8 cellular contexts compared by ENCODE assay signal in genomic region chr1:44029911-44030605, GRCh38. TPM values are rescaled to one million over a fixed set of nuclear protein-coding genes. Genes with fewer than 3 reads are reported as not detected.
DNase-seq lines count a peak whose midpoint lies in the region; ATAC-seq and TF ChIP-seq lines count a peak whose summit lies in the region.

No MANE protein-coding gene starts in this region.

- H3K9me2 ChIP-seq in SU-DHL-6 (replicated peaks; ENCODE audit: insufficient read depth, low read length): no peaks in the 10 kb centered on the region

- H4K20me1 ChIP-seq in SU-DHL-6 (ENCODE audit: low read depth, low read length): no peaks in the 10 kb centered on the region

- H3K27me3 Mint-ChIP-seq in type B pancreatic cell: no peaks in the 10 kb centered on the region

- H3K4me2 ChIP-seq in SU-DHL-6 (ENCODE audit: low read depth, low read length, poor library complexity, severe bottlenecking): peak overlapping the region; percentile 94

- peak overlapping the region; percentile 99 for H3K4me3 Mint-ChIP-seq in type B pancreatic cell

- H3K36me3 ChIP-seq in SU-DHL-6 (ENCODE audit: low read length) (no peaks in the 10 kb centered on the region), heart right ventricle (no peaks in the 10 kb centered on the region)

- intact Hi-C loops in heart right ventricle (cut with DNase I): loop anchor here in 4 of 10 donors (2.0 to 10.0 kb wide), 4 partner anchors 25 to 268 kb away; no protein-coding TSS in a partner anchor
- intact Hi-C loops in posterior vena cava (cut with DNase I): loop anchor here in 1 of 2 donors (5.0 kb wide), 1 partner anchor 33 kb away; no protein-coding TSS in a partner anchor

- H3K9ac ChIP-seq in SU-DHL-6 (ENCODE audit: low read length): peak overlapping the region; percentile 79

- H3K79me2 ChIP-seq in SU-DHL-6 (ENCODE audit: insufficient read depth, low read length): no peaks in the 10 kb centered on the region

- 0 out of 2 replicates have a peak, but pooled peaks cover 4% of the 10 kb centered on the region for H3F3A ChIP-seq in SU-DHL-6 (ENCODE audit: insufficient read depth)

- DNase-seq in GM12865 (ENCODE audit: low read depth): peak; percentile 91
- DNase-seq in NCI-H1048 (lab: John Stamatoyannopoulos, UW): peak; percentile 80
- peak; percentile 74 for DNase-seq in activated naive CD8-positive, alpha-beta T cell treated with anti-CD3 and anti-CD28 coated beads, Interleukin-2, amount 50 U/mL, for 16 hours (ENCODE audit: low read depth, low spot score)
- DNase-seq in heart right ventricle: peak; percentile 87 to 88
- peak; percentile 96 for DNase-seq in posterior vena cava (ENCODE audit: low spot score)
- peak; percentile 88 for DNase-seq in type B pancreatic cell (ENCODE audit: extremely low spot score, unreplicated experiment)

- peak overlapping the region; percentile 73 for H3K27ac ChIP-seq in SU-DHL-6 (ENCODE audit: low read depth, low read length)
- H3K27ac ChIP-seq in heart right ventricle: peak overlapping the region; percentile 26 to 89 (median 80)

- H3K4me1 ChIP-seq in heart right ventricle: peaks cover 6 to 40% (median 21%) of the 10 kb centered on the region in 9 donors

- H3K9me3 Mint-ChIP-seq in type B pancreatic cell: no peaks in the 10 kb centered on the region

- ATAC-seq in HG02588 (IDR thresholded peaks at IDR 0.05; ENCODE audit: unreplicated experiment): peak; percentile 80
- peak; percentile 87 to 93 (median 90) for ATAC-seq in heart right ventricle

- H3K4me3 ChIP-seq in GM12865 (ENCODE audit: low read depth, low read length) (peak overlapping the region; percentile 64), SU-DHL-6 (ENCODE audit: insufficient read depth, low read length, poor library complexity, severe bottlenecking) (peak overlapping the region; percentile 73), heart right ventricle (peak overlapping the region; percentile 68 to 97 (median 82))

- no peak for TF ChIP-seq CTCF in GM12865 (IDR thresholded peaks at IDR 0.05; ENCODE audit: insufficient read depth, low read depth, low read length, missing control alignments)
- TF ChIP-seq CTCF in SU-DHL-6 (IDR thresholded peaks at IDR 0.05; ENCODE audit: insufficient read depth, low read length, poor library complexity, severe bottlenecking): no peak
- TF ChIP-seq CTCF in heart right ventricle (IDR thresholded peaks at IDR 0.05): no peak
- TF ChIP-seq CTCF in type B pancreatic cell (conservative IDR thresholded peaks at IDR 0.05): no peak

- 1% methylated on average over 59 to 73 of the region's 75 CpGs for WGBS in heart right ventricle, 2 donors

- no peaks in the 10 kb centered on the region for H3K9me3 ChIP-seq in SU-DHL-6 (ENCODE audit: insufficient read depth, low read length)
- H3K9me3 ChIP-seq in heart right ventricle: no peaks in the 10 kb centered on the region

- peaks cover 45% of the 10 kb centered on the region for H3K4me1 Mint-ChIP-seq in type B pancreatic cell (ENCODE audit: unreplicated experiment)

- H3K27me3 ChIP-seq in SU-DHL-6 (ENCODE audit: low read length) (no peaks in the 10 kb centered on the region), heart right ventricle (peaks cover 0 to 11% (median 0%) of the 10 kb centered on the region in 7 donors)

- peak overlapping the region; percentile 94 for H2AFZ ChIP-seq in SU-DHL-6 (ENCODE audit: low read depth, low read length, severe bottlenecking)

- peaks cover under 1% of the 10 kb centered on the region for H3K36me3 Mint-ChIP-seq in type B pancreatic cell

- H3K27ac Mint-ChIP-seq in type B pancreatic cell: peak overlapping the region; percentile 97

RNA-seq across cellular contexts. Expression of gene SLC6A9, which starts 1.2 kb away (rescaled TPM):
- 1 to 10 TPM in 5 of 10 donors, under 1 TPM in 5; 0.32 to 1.6 (median 0.91) TPM for total RNA-seq in heart right ventricle
- polyA plus RNA-seq in heart right ventricle: 1 to 10 TPM in 1 of 2 donors, under 1 TPM in 1; 0.88 to 1.7 TPM
- 10 to 100 TPM in 1 of 2 donors, 1 to 10 TPM in 1; 7.8 to 12.2 TPM for total RNA-seq in posterior vena cava
- total RNA-seq in type B pancreatic cell (ENCODE audit: low replicate concordance): 21.0 and 27.0 TPM in 2 replicates

RNA-seq across cellular contexts. Expression of gene CCDC24, which starts 38.7 kb away (rescaled TPM):
- 1 to 10 TPM in 8 of 10 donors, under 1 TPM in 2; 0.55 to 3.1 (median 1.3) TPM for total RNA-seq in heart right ventricle
- polyA plus RNA-seq in heart right ventricle: 1 to 10 TPM; 1.1 to 3.1 TPM
- 1 to 10 TPM; 2.5 to 4.1 TPM for total RNA-seq in posterior vena cava
- 14.9 and 15.6 TPM in 2 replicates for total RNA-seq in type B pancreatic cell (ENCODE audit: low replicate concordance)

RNA-seq across cellular contexts. Expression of gene B4GALT2, which starts 51.0 kb away (rescaled TPM):
- total RNA-seq in heart right ventricle (10 to 100 TPM; 31.1 to 47.0 (median 38.6) TPM), posterior vena cava (10 to 100 TPM; 39.0 to 45.7 TPM), type B pancreatic cell (ENCODE audit: low replicate concordance) (44.3 and 54.8 TPM in 2 replicates)
- 10 to 100 TPM; 25.4 to 50.8 TPM for polyA plus RNA-seq in heart right ventricle

RNA-seq across cellular contexts. Expression of gene ATP6V0B, which starts 55.3 kb away (rescaled TPM):
- 100 to 1,000 TPM in 3 of 10 donors, 10 to 100 TPM in 7; 63.1 to 112 (median 72.9) TPM for total RNA-seq in heart right ventricle
- 100 to 1,000 TPM in 1 of 2 donors, 10 to 100 TPM in 1; 73.4 to 227 TPM for polyA plus RNA-seq in heart right ventricle
- total RNA-seq in posterior vena cava: 10 to 100 TPM; 69.4 to 77.4 TPM
- 115 and 135 TPM in 2 replicates for total RNA-seq in type B pancreatic cell (ENCODE audit: low replicate concordance)

Comparison
In these comparisons a context has a peak if more than half of its experiments do, and no peak if none do; other contexts are left out.
1. Peak in every context shown above with its lines: DNase-seq, ATAC-seq, H3K4me3 ChIP-seq and H3K27ac ChIP-seq.